ENCODE assay signal across 1 cellular context in the genomic region with DNA sequence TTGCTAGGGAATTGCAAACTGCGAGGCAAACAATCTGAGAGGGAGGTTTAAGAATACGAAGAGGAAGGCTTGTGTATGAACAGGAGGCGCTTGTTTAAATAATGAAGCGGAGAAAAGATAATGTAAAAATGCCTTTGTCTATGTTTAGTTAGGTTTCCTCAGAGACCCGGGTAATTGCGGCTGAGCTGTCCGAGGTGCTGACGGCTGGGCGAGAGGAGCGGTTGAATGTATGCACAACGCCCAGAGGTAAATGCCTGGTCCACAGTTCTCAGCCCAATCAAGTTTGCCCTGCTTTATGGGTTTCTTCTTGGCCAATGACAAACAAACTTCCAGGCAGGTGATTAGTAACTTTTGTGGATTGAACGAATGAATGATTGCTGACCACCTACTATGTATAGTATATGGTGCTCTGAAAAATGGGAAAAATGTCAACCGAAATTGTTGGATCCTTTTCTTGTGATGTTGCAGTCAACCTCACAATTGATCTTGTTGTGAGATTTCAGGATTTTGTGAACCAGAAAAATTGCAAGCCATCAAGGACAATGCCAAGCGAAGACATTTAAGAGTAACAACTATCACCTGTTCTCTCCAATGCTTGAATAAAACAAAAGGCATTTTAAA.
TF ChIP-seq lines count a peak whose summit lies in the region.

No MANE protein-coding gene starts in this region.

TF ChIP-seq in K562, 482 proteins besides CTCF, POLR2A, EP300 and RAD21 (continued from another document):
- TF ChIP-seq ZNF584 (CRISPR knock-in tag; IDR thresholded peaks at IDR 0.05; ENCODE audit: low read depth) = 0 out of 2 replicates have a peak, but pooled peaks have one; percentile 68
- TF ChIP-seq, protein P1, sequence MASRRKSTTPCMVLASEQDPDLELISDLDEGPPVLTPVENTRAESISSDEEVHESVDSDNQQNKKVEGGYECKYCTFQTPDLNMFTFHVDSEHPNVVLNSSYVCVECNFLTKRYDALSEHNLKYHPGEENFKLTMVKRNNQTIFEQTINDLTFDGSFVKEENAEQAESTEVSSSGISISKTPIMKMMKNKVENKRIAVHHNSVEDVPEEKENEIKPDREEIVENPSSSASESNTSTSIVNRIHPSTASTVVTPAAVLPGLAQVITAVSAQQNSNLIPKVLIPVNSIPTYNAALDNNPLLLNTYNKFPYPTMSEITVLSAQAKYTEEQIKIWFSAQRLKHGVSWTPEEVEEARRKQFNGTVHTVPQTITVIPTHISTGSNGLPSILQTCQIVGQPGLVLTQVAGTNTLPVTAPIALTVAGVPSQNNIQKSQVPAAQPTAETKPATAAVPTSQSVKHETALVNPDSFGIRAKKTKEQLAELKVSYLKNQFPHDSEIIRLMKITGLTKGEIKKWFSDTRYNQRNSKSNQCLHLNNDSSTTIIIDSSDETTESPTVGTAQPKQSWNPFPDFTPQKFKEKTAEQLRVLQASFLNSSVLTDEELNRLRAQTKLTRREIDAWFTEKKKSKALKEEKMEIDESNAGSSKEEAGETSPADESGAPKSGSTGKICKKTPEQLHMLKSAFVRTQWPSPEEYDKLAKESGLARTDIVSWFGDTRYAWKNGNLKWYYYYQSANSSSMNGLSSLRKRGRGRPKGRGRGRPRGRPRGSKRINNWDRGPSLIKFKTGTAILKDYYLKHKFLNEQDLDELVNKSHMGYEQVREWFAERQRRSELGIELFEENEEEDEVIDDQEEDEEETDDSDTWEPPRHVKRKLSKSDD (conservative IDR thresholded peaks at IDR 0.05; ENCODE audit: low read length) = no peak
- TF ChIP-seq, protein P2, sequence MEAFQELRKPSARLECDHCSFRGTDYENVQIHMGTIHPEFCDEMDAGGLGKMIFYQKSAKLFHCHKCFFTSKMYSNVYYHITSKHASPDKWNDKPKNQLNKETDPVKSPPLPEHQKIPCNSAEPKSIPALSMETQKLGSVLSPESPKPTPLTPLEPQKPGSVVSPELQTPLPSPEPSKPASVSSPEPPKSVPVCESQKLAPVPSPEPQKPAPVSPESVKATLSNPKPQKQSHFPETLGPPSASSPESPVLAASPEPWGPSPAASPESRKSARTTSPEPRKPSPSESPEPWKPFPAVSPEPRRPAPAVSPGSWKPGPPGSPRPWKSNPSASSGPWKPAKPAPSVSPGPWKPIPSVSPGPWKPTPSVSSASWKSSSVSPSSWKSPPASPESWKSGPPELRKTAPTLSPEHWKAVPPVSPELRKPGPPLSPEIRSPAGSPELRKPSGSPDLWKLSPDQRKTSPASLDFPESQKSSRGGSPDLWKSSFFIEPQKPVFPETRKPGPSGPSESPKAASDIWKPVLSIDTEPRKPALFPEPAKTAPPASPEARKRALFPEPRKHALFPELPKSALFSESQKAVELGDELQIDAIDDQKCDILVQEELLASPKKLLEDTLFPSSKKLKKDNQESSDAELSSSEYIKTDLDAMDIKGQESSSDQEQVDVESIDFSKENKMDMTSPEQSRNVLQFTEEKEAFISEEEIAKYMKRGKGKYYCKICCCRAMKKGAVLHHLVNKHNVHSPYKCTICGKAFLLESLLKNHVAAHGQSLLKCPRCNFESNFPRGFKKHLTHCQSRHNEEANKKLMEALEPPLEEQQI (IDR thresholded peaks at IDR 0.05) = peak; percentile 16; the same call in 1 of the 2 replicates
- no peak for TF ChIP-seq CEBPB (tag; IDR thresholded peaks at IDR 0.05)
- no peak for TF ChIP-seq MYNN (IDR thresholded peaks at IDR 0.05)
- no peak for TF ChIP-seq MYNN (CRISPR knock-in tag; IDR thresholded peaks at IDR 0.05)
- TF ChIP-seq TRIM24 (IDR thresholded peaks at IDR 0.05) = no peak
- no peak for TF ChIP-seq ZNF165 (CRISPR knock-in tag; IDR thresholded peaks at IDR 0.05; ENCODE audit: borderline replicate concordance)
- TF ChIP-seq MAZ (CRISPR knock-in tag; conservative IDR thresholded peaks at IDR 0.05 in 1 of 2, IDR thresholded peaks at IDR 0.05 in 1 of 2) = peak in 1 of 2 experiments; percentile 71; a peak in 2 of 4 replicates
- TF ChIP-seq ZNF146 (CRISPR knock-in tag; IDR thresholded peaks at IDR 0.05; ENCODE audit: unreplicated experiment) = no peak
- TF ChIP-seq, protein P3, sequence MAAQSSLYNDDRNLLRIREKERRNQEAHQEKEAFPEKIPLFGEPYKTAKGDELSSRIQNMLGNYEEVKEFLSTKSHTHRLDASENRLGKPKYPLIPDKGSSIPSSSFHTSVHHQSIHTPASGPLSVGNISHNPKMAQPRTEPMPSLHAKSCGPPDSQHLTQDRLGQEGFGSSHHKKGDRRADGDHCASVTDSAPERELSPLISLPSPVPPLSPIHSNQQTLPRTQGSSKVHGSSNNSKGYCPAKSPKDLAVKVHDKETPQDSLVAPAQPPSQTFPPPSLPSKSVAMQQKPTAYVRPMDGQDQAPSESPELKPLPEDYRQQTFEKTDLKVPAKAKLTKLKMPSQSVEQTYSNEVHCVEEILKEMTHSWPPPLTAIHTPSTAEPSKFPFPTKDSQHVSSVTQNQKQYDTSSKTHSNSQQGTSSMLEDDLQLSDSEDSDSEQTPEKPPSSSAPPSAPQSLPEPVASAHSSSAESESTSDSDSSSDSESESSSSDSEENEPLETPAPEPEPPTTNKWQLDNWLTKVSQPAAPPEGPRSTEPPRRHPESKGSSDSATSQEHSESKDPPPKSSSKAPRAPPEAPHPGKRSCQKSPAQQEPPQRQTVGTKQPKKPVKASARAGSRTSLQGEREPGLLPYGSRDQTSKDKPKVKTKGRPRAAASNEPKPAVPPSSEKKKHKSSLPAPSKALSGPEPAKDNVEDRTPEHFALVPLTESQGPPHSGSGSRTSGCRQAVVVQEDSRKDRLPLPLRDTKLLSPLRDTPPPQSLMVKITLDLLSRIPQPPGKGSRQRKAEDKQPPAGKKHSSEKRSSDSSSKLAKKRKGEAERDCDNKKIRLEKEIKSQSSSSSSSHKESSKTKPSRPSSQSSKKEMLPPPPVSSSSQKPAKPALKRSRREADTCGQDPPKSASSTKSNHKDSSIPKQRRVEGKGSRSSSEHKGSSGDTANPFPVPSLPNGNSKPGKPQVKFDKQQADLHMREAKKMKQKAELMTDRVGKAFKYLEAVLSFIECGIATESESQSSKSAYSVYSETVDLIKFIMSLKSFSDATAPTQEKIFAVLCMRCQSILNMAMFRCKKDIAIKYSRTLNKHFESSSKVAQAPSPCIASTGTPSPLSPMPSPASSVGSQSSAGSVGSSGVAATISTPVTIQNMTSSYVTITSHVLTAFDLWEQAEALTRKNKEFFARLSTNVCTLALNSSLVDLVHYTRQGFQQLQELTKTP (IDR thresholded peaks at IDR 0.05; ENCODE audit: low read depth in 1 of 2, partially characterized antibody in 2 of 2) = peak in 1 of 2 experiments; percentile 93
- peak; percentile 88; the same call in 1 of the 2 replicates for TF ChIP-seq PRMT5 (CRISPR knock-in tag; IDR thresholded peaks at IDR 0.05)
- no peak for TF ChIP-seq JUN (IDR thresholded peaks at IDR 0.05; ENCODE audit: borderline replicate concordance, low read depth, low read length)
- no peak for TF ChIP-seq JUN (CRISPR knock-in tag; IDR thresholded peaks at IDR 0.05; ENCODE audit: borderline replicate concordance)
- 0 out of 2 replicates have a peak, but pooled peaks have one; percentile 36 for TF ChIP-seq HDAC8 (tag; IDR thresholded peaks at IDR 0.05)
- TF ChIP-seq NCOA1 (IDR thresholded peaks at IDR 0.05; ENCODE audit: low read depth) = peak; percentile 71; the same call in 1 of the 2 replicates
- 0 out of 2 replicates have a peak, but pooled peaks have one; percentile 52 for TF ChIP-seq HDAC2 (IDR thresholded peaks at IDR 0.05)
- TF ChIP-seq, protein P4, sequence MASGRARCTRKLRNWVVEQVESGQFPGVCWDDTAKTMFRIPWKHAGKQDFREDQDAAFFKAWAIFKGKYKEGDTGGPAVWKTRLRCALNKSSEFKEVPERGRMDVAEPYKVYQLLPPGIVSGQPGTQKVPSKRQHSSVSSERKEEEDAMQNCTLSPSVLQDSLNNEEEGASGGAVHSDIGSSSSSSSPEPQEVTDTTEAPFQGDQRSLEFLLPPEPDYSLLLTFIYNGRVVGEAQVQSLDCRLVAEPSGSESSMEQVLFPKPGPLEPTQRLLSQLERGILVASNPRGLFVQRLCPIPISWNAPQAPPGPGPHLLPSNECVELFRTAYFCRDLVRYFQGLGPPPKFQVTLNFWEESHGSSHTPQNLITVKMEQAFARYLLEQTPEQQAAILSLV (tag; IDR thresholded peaks at IDR 0.05) = no peak
- no peak for TF ChIP-seq POLR2AphosphoS5 (IDR thresholded peaks at IDR 0.05; ENCODE audit: control insufficient read depth, insufficient read depth, low read depth, low read length)
- TF ChIP-seq HCFC1 (IDR thresholded peaks at IDR 0.05; ENCODE audit: low read depth, low read length) = peak; percentile 35; the same call in 1 of the 2 replicates
- TF ChIP-seq ZNF263 (CRISPR knock-in tag; IDR thresholded peaks at IDR 0.05; ENCODE audit: borderline replicate concordance) = peak; percentile 51; the same call in 1 of the 2 replicates
- TF ChIP-seq, protein P5, sequence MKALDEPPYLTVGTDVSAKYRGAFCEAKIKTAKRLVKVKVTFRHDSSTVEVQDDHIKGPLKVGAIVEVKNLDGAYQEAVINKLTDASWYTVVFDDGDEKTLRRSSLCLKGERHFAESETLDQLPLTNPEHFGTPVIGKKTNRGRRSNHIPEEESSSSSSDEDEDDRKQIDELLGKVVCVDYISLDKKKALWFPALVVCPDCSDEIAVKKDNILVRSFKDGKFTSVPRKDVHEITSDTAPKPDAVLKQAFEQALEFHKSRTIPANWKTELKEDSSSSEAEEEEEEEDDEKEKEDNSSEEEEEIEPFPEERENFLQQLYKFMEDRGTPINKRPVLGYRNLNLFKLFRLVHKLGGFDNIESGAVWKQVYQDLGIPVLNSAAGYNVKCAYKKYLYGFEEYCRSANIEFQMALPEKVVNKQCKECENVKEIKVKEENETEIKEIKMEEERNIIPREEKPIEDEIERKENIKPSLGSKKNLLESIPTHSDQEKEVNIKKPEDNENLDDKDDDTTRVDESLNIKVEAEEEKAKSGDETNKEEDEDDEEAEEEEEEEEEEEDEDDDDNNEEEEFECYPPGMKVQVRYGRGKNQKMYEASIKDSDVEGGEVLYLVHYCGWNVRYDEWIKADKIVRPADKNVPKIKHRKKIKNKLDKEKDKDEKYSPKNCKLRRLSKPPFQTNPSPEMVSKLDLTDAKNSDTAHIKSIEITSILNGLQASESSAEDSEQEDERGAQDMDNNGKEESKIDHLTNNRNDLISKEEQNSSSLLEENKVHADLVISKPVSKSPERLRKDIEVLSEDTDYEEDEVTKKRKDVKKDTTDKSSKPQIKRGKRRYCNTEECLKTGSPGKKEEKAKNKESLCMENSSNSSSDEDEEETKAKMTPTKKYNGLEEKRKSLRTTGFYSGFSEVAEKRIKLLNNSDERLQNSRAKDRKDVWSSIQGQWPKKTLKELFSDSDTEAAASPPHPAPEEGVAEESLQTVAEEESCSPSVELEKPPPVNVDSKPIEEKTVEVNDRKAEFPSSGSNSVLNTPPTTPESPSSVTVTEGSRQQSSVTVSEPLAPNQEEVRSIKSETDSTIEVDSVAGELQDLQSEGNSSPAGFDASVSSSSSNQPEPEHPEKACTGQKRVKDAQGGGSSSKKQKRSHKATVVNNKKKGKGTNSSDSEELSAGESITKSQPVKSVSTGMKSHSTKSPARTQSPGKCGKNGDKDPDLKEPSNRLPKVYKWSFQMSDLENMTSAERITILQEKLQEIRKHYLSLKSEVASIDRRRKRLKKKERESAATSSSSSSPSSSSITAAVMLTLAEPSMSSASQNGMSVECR (CRISPR knock-in tag; IDR thresholded peaks at IDR 0.05) = 0 out of 2 replicates have a peak, but pooled peaks have one; percentile 25
- TF ChIP-seq, protein P6, sequence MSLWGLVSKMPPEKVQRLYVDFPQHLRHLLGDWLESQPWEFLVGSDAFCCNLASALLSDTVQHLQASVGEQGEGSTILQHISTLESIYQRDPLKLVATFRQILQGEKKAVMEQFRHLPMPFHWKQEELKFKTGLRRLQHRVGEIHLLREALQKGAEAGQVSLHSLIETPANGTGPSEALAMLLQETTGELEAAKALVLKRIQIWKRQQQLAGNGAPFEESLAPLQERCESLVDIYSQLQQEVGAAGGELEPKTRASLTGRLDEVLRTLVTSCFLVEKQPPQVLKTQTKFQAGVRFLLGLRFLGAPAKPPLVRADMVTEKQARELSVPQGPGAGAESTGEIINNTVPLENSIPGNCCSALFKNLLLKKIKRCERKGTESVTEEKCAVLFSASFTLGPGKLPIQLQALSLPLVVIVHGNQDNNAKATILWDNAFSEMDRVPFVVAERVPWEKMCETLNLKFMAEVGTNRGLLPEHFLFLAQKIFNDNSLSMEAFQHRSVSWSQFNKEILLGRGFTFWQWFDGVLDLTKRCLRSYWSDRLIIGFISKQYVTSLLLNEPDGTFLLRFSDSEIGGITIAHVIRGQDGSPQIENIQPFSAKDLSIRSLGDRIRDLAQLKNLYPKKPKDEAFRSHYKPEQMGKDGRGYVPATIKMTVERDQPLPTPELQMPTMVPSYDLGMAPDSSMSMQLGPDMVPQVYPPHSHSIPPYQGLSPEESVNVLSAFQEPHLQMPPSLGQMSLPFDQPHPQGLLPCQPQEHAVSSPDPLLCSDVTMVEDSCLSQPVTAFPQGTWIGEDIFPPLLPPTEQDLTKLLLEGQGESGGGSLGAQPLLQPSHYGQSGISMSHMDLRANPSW (CRISPR knock-in tag; IDR thresholded peaks at IDR 0.05) = 0 out of 2 replicates have a peak, but pooled peaks have one; percentile 57
